ENCODE assay signal across 10 cellular contexts in the genomic region with DNA sequence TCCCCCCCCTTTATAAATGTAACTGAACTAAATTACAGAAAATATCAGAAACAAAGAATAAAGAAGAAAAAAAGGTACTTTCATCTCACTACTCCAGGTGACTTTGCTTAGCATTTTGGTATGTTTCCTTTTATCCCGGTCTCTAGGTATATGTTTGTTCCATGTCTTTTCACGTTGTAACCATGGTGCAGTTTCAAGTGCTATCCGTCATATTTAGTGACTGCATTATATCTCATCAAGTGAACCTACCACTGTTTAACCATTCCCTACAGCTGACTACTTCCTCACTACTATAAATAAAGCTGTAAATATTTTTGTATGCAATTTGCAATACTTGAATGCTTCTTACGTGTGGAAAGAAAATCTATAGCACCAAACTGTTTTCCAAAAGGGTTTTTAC. TPM values are rescaled to one million over a fixed set of nuclear protein-coding genes. Genes with fewer than 3 reads are reported as not detected.
DNase-seq lines count a peak whose midpoint lies in the region; ATAC-seq and TF ChIP-seq lines count a peak whose summit lies in the region.
"Had no signal": no experiment of that assay in that cellular context is flagged by ENCODE, and none has a peak within 500 bp of the region (broad histone marks: within the 10 kb centered on the region; RNA-seq: fewer than 3 reads in every experiment).

No MANE protein-coding gene starts in this region.

- H3K4me3 ChIP-seq in SK-N-SH (ENCODE audit: low read depth in 2 of 2, low read length in 1 of 2) (peak overlapping the region; percentile 86 to 94), esophagus squamous epithelium (peak overlapping the region in 3 of 4 donors; percentile 74 to 90 (median 85)), spleen (peak overlapping the region in 7 of 8 donors; percentile 74 to 99 (median 98))

- H3K36me3 ChIP-seq in SK-N-SH (replicated peaks in 1 of 2; ENCODE audit: control insufficient read depth in 1 of 2, insufficient read depth in 2 of 2, low read length in 1 of 2) (peaks cover 6 to 7% of the 10 kb centered on the region in 2 experiments), esophagus squamous epithelium (peaks cover 0 to 5% (median 0%) of the 10 kb centered on the region in 3 donors), spleen (peaks cover 0 to 16% (median 0%) of the 10 kb centered on the region in 6 donors)

- peak overlapping the region; percentile 86 for H3K4me2 ChIP-seq in SK-N-SH

- peaks cover 11% of the 10 kb centered on the region for H3F3A ChIP-seq in SK-N-SH (replicated peaks; ENCODE audit: insufficient read depth)

- no peaks in the 10 kb centered on the region for H3K9me3 ChIP-seq in SK-N-SH
- H3K9me3 ChIP-seq in esophagus squamous epithelium = no peaks in the 10 kb centered on the region
- peaks cover 0 to 12% (median 6%) of the 10 kb centered on the region in 8 donors for H3K9me3 ChIP-seq in spleen

- DNase-seq in SK-N-SH = no peak
- DNase-seq in RPMI7951 (ENCODE audit: low read depth) = peak; percentile 24
- no peak for DNase-seq in esophagus squamous epithelium (lab: John Stamatoyannopoulos, UW)
- DNase-seq in spleen = no peak
- DNase-seq in NCI-H2171 treated with DMSO at 0.1 percent for 48 hours (lab: John Stamatoyannopoulos, UW) = no peak
- no peak for DNase-seq in substantia nigra (lab: John Stamatoyannopoulos, UW)
- DNase-seq: NCI-H1048 had no signal

- TF ChIP-seq POLR2A in esophagus squamous epithelium (IDR thresholded peaks at IDR 0.05) (no peak), spleen (IDR thresholded peaks at IDR 0.05) (no peak)

- no peak for TF ChIP-seq EP300 in SK-N-SH (IDR thresholded peaks at IDR 0.05; ENCODE audit: borderline replicate concordance in 1 of 2, low read depth in 1 of 2, low read length in 1 of 2)

- TF ChIP-seq CTCF in SK-N-SH (IDR thresholded peaks at IDR 0.05) = no peak
- TF ChIP-seq CTCF in esophagus squamous epithelium (IDR thresholded peaks at IDR 0.05) = no peak
- no peak for TF ChIP-seq CTCF in spleen (IDR thresholded peaks at IDR 0.05 in 8 of 11, conservative IDR thresholded peaks at IDR 0.05 in 3 of 11)

- intact Hi-C loops in esophagus squamous epithelium (cut with DNase I) (no loop called here), spleen (cut with DNase I; ENCODE audit: low total_unique reads) (no loop called here)

- ATAC-seq in SK-N-SH treated with all-trans-retinoic acid at 6 μM for 48 hours (no peak), GM18511 (IDR thresholded peaks at IDR 0.05; ENCODE audit: unreplicated experiment) (no peak)

- WGBS in SK-N-SH (ENCODE audit: low lambda C conversion rate) = 51% methylated on average over 4 of the region's 4 CpGs
- 11 to 21% methylated on average over 4 of the region's 4 CpGs for WGBS in esophagus squamous epithelium, 2 donors
- WGBS in spleen, 5 donors = 18 to 27% (median 21%) methylated on average over 4 of the region's 4 CpGs

- CTCF ChIA-PET in SK-N-SH (lab: Yijun Ruan, JAX) = no interaction called here

- H3K27me3 ChIP-seq in SK-N-SH (ENCODE audit: insufficient read depth) (no peaks in the 10 kb centered on the region), esophagus squamous epithelium (no peaks in the 10 kb centered on the region), spleen (replicated peaks in 1 of 7) (no peaks in the 10 kb centered on the region)

- H4K20me1 ChIP-seq in SK-N-SH (ENCODE audit: insufficient read depth) = peaks cover 54% of the 10 kb centered on the region

- H3K4me1 ChIP-seq in SK-N-SH (ENCODE audit: control insufficient read depth in 1 of 2, insufficient read depth in 2 of 2, low read depth in 1 of 2, low read length in 1 of 2) (peaks cover 24 to 31% of the 10 kb centered on the region in 2 experiments; a peak in 3 of 4 replicates), esophagus squamous epithelium (peaks cover 8 to 68% (median 33%) of the 10 kb centered on the region in 3 donors), spleen (peaks cover 34 to 77% (median 66%) of the 10 kb centered on the region in 6 donors)

- H3K27ac ChIP-seq in SK-N-SH (ENCODE audit: low read depth in 2 of 2, low read length in 1 of 2) = no peak overlapping the region
- peak overlapping the region in 2 of 4 donors; percentile 86 to 95 for H3K27ac ChIP-seq in esophagus squamous epithelium
- H3K27ac ChIP-seq in spleen = peak overlapping the region in 2 of 8 donors; percentile 17 to 97
- no peak overlapping the region for H3K27ac ChIP-seq in substantia nigra (ENCODE audit: low read depth, low read length, poor library complexity, severe bottlenecking)
- H3K27ac ChIP-seq: C4-2B had no signal

- H3K9me2 ChIP-seq in SK-N-SH = no peaks in the 10 kb centered on the region

- peak overlapping the region; percentile 95; the same call in 1 of the 2 replicates for H3K9ac ChIP-seq in SK-N-SH

- POLR2A ChIA-PET in SK-N-SH (lab: Yijun Ruan, JAX) = no interaction called here

- no peak overlapping the region for H2AFZ ChIP-seq in SK-N-SH (ENCODE audit: low read depth)

- TF ChIP-seq RAD21 in SK-N-SH (IDR thresholded peaks at IDR 0.05; ENCODE audit: low read length) = no peak

- H3K79me2 ChIP-seq in SK-N-SH (ENCODE audit: insufficient read depth) = peaks cover 70% of the 10 kb centered on the region

TF ChIP-seq in SK-N-SH, 30 proteins besides CTCF, POLR2A, EP300 and RAD21:
- TF ChIP-seq TCF12 (IDR thresholded peaks at IDR 0.05) (no peak), RFX5 (IDR thresholded peaks at IDR 0.05; ENCODE audit: low read length) (no peak)

TF ChIP-seq in SK-N-SH treated with all-trans-retinoic acid at 6 μM for 48 hours, 23 proteins besides CTCF, POLR2A, EP300 and RAD21:
- TF ChIP-seq ESRRG (CRISPR knock-in tag; IDR thresholded peaks at IDR 0.05) (no peak), GLIS3 (CRISPR knock-in tag; IDR thresholded peaks at IDR 0.05) (no peak), ZC3H10 (CRISPR knock-in tag; IDR thresholded peaks at IDR 0.05) (no peak), TCF4 (CRISPR knock-in tag; IDR thresholded peaks at IDR 0.05; ENCODE audit: borderline replicate concordance) (no peak), ZFP30 (CRISPR knock-in tag; IDR thresholded peaks at IDR 0.05) (no peak), PPARA (CRISPR knock-in tag; IDR thresholded peaks at IDR 0.05; ENCODE audit: borderline replicate concordance) (no peak), ISL1 (CRISPR knock-in tag; IDR thresholded peaks at IDR 0.05) (no peak), TOX (CRISPR knock-in tag; IDR thresholded peaks at IDR 0.05; ENCODE audit: borderline replicate concordance) (no peak)
- TF ChIP-seq, protein P1, sequence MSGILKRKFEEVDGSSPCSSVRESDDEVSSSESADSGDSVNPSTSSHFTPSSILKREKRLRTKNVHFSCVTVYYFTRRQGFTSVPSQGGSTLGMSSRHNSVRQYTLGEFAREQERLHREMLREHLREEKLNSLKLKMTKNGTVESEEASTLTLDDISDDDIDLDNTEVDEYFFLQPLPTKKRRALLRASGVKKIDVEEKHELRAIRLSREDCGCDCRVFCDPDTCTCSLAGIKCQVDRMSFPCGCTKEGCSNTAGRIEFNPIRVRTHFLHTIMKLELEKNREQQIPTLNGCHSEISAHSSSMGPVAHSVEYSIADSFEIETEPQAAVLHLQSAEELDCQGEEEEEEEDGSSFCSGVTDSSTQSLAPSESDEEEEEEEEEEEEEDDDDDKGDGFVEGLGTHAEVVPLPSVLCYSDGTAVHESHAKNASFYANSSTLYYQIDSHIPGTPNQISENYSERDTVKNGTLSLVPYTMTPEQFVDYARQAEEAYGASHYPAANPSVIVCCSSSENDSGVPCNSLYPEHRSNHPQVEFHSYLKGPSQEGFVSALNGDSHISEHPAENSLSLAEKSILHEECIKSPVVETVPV (CRISPR knock-in tag; IDR thresholded peaks at IDR 0.05) = no peak

RNA-seq across cellular contexts. Expression of a gene that starts 2.2 kb away (rescaled TPM):
- polyA plus RNA-seq in SK-N-SH (2012; rRNA removed) (34.4 and 42.5 TPM in 2 replicates), spleen (10 to 100 TPM; 14.9 to 22.0 (median 21.5) TPM)
- 51.2 and 56.5 TPM in 2 replicates for polyA plus RNA-seq in SK-N-SH (2012; cell fraction: cytosol; rRNA removed)
- polyA plus RNA-seq in SK-N-SH (2012; cell fraction: nucleus; rRNA removed) = 15.6 and 26.7 TPM in 2 replicates
- 92.4 and 95.2 TPM in 2 replicates for total RNA-seq in RPMI7951 (2014; rRNA removed; shearing (Covaris generic))
- total RNA-seq in esophagus squamous epithelium (10 to 100 TPM; 37.3 to 60.8 (median 55.9) TPM), spleen (10 to 100 TPM; 39.2 to 70.8 (median 48.6) TPM)

RNA-seq across cellular contexts. Expression of a gene that starts 42.6 kb away (rescaled TPM):
- polyA plus RNA-seq in SK-N-SH (2012; rRNA removed) (0.12 and 0.16 TPM in 2 replicates), spleen (1 to 10 TPM; 4.5 to 5.9 (median 5.5) TPM)
- 0.05 and 0.08 TPM in 2 replicates for polyA plus RNA-seq in SK-N-SH (2012; cell fraction: cytosol; rRNA removed)
- 0.04 and 0.08 TPM in 2 replicates for polyA plus RNA-seq in SK-N-SH (2012; cell fraction: nucleus; rRNA removed)
- 0.10 TPM in 1 of 2 replicates, not detected in the other for total RNA-seq in RPMI7951 (2014; rRNA removed; shearing (Covaris generic))
- total RNA-seq in esophagus squamous epithelium (1 to 10 TPM in 3 of 4 donors, under 1 TPM in 1; 0.45 to 4.3 (median 2.5) TPM), spleen (10 to 100 TPM in 5 of 7 donors, 1 to 10 TPM in 2; 7.0 to 15.0 (median 12.2) TPM)

RNA-seq across cellular contexts. Expression of a gene that starts 53.4 kb away (rescaled TPM):
- 44.1 and 46.6 TPM in 2 replicates for polyA plus RNA-seq in SK-N-SH (2012; rRNA removed)
- 49.9 and 51.1 TPM in 2 replicates for polyA plus RNA-seq in SK-N-SH (2012; cell fraction: cytosol; rRNA removed)
- polyA plus RNA-seq in SK-N-SH (2012; cell fraction: nucleus; rRNA removed) = 17.7 and 20.9 TPM in 2 replicates
- total RNA-seq in RPMI7951 (2014; rRNA removed; shearing (Covaris generic)) = 20.2 and 32.9 TPM in 2 replicates
- total RNA-seq in esophagus squamous epithelium = 10 to 100 TPM in 3 of 4 donors, 1 to 10 TPM in 1; 6.1 to 31.4 (median 18.6) TPM
- 10 to 100 TPM; 12.9 to 34.9 (median 20.6) TPM for total RNA-seq in spleen
- 10 to 100 TPM; 22.8 to 26.8 (median 26.3) TPM for polyA plus RNA-seq in spleen
